30 cellular contexts compared by ENCODE assay signal in genomic region chr6:104126621-104127020, GRCh38.
"Had no signal": no experiment of that assay in that cellular context is flagged by ENCODE, and none has a peak within 500 bp of the region (broad histone marks: within the 10 kb centered on the region; RNA-seq: fewer than 3 reads in every experiment).

No MANE protein-coding gene starts in this region.

- H3K4me3 ChIP-seq: ascending aorta, cardiac muscle cell, MG63, SJSA1 had no signal

- H3K27ac Mint-ChIP-seq: activated B cell treated with CpG ODN at 0.5 μM for 24 hours; activated CD4-positive, alpha-beta T cell treated with anti-CD3 and anti-CD28 coated beads, Interleukin-2, amount 10 ng/mL, durations not matched to agents 24 days and 14 days; activated CD8-positive, alpha-beta memory T cell treated with anti-CD3 and anti-CD28 coated beads, Interleukin-2, amount 10 ng/mL, durations not matched to agents 7 days and 5 days; activated naive CD4-positive, alpha-beta T cell treated with anti-CD3 and anti-CD28 coated beads, Interleukin-2, amount 50 U/mL, for 24 hours; activated T-cell treated with anti-CD3 and anti-CD28 coated beads, Interleukin-2, amount 50 U/mL, for 24 hours; activated T-helper 1 cell treated with anti-CD3 and anti-CD28 coated beads, Interleukin-12 subunit alpha, Interleukin-12 subunit beta, Interleukin-2, Interleukin-4 antibody, amounts not matched to agents 30 ng/mL and 10 ng/mL and 1 ng/mL, durations not matched to agents 14 hours and 24 hours and 36 hours; T-helper 1 cell treated with Interleukin-12 subunit alpha and Interleukin-12 subunit beta and Interleukin-4 antibody, amounts not matched to agents 30 μg/mL and 1 μg/mL, for 36 hours had no signal

- H3K36me3 ChIP-seq: ascending aorta, brain microvascular endothelial cell, cardiac muscle cell, MG63, SJSA1 had no signal

- H3K9me3 ChIP-seq: ascending aorta, MG63, SJSA1 had no signal

- H3K4me1 Mint-ChIP-seq: activated B cell treated with CpG ODN at 0.5 μM for 24 hours; activated CD4-positive, alpha-beta T cell treated with anti-CD3 and anti-CD28 coated beads, Interleukin-2, amount 10 ng/mL, durations not matched to agents 24 days and 14 days; activated CD8-positive, alpha-beta memory T cell treated with anti-CD3 and anti-CD28 coated beads, Interleukin-2, amount 10 ng/mL, durations not matched to agents 7 days and 5 days; activated naive CD4-positive, alpha-beta T cell treated with anti-CD3 and anti-CD28 coated beads, Interleukin-2, amount 50 U/mL, for 24 hours had no signal

- H3K4me1 ChIP-seq: ascending aorta, SJSA1 had no signal

- H3K4me3 Mint-ChIP-seq: activated B cell treated with CpG ODN at 0.5 μM for 24 hours; activated CD4-positive, alpha-beta T cell treated with anti-CD3 and anti-CD28 coated beads, Interleukin-2, amount 10 ng/mL, durations not matched to agents 24 days and 14 days; activated CD8-positive, alpha-beta memory T cell treated with anti-CD3 and anti-CD28 coated beads, Interleukin-2, amount 10 ng/mL, durations not matched to agents 7 days and 5 days; activated naive CD4-positive, alpha-beta T cell treated with anti-CD3 and anti-CD28 coated beads, Interleukin-2, amount 50 U/mL, for 24 hours; activated T-cell treated with anti-CD3 and anti-CD28 coated beads, Interleukin-2, amount 50 U/mL, for 24 hours; activated T-helper 1 cell treated with anti-CD3 and anti-CD28 coated beads, Interleukin-12 subunit alpha, Interleukin-12 subunit beta, Interleukin-2, Interleukin-4 antibody, amounts not matched to agents 30 ng/mL and 10 ng/mL and 1 ng/mL, durations not matched to agents 14 hours and 24 hours and 36 hours; T-helper 1 cell treated with Interleukin-12 subunit alpha and Interleukin-12 subunit beta and Interleukin-4 antibody, amounts not matched to agents 30 μg/mL and 1 μg/mL, for 36 hours had no signal

- H3K36me3 Mint-ChIP-seq: activated CD8-positive, alpha-beta memory T cell treated with anti-CD3 and anti-CD28 coated beads, Interleukin-2, amount 10 ng/mL, durations not matched to agents 7 days and 5 days; activated naive CD4-positive, alpha-beta T cell treated with anti-CD3 and anti-CD28 coated beads, Interleukin-2, amount 50 U/mL, for 24 hours had no signal

- H3K27ac ChIP-seq: ascending aorta, brain microvascular endothelial cell, cardiac muscle cell, SJSA1 had no signal

- ATAC-seq: activated CD8-positive, alpha-beta memory T cell treated with anti-CD3 and anti-CD28 coated beads, Interleukin-2, amount 10 ng/mL, durations not matched to agents 7 days and 5 days; PC-3; SK-N-SH treated with all-trans-retinoic acid at 6 μM for 48 hours had no signal

- H3K27me3 ChIP-seq: ascending aorta, brain microvascular endothelial cell, cardiac muscle cell, MG63, SJSA1 had no signal

- H3K27me3 Mint-ChIP-seq: activated B cell treated with CpG ODN at 0.5 μM for 24 hours; activated CD4-positive, alpha-beta T cell treated with anti-CD3 and anti-CD28 coated beads, Interleukin-2, amount 10 ng/mL, durations not matched to agents 24 days and 14 days; activated CD8-positive, alpha-beta memory T cell treated with anti-CD3 and anti-CD28 coated beads, Interleukin-2, amount 10 ng/mL, durations not matched to agents 7 days and 5 days; activated naive CD4-positive, alpha-beta T cell treated with anti-CD3 and anti-CD28 coated beads, Interleukin-2, amount 50 U/mL, for 24 hours; activated T-cell treated with anti-CD3 and anti-CD28 coated beads, Interleukin-2, amount 50 U/mL, for 24 hours had no signal

- H3K9me3 Mint-ChIP-seq: activated CD4-positive, alpha-beta T cell treated with anti-CD3 and anti-CD28 coated beads, Interleukin-2, amount 10 ng/mL, durations not matched to agents 24 days and 14 days; activated naive CD4-positive, alpha-beta T cell treated with anti-CD3 and anti-CD28 coated beads, Interleukin-2, amount 50 U/mL, for 24 hours; activated T-helper 1 cell treated with anti-CD3 and anti-CD28 coated beads, Interleukin-12 subunit alpha, Interleukin-12 subunit beta, Interleukin-2, Interleukin-4 antibody, amounts not matched to agents 30 ng/mL and 10 ng/mL and 1 ng/mL, durations not matched to agents 14 hours and 24 hours and 36 hours had no signal

- DNase-seq: activated B cell treated with CpG ODN at 0.5 μM for 24 hours; activated CD4-positive, alpha-beta T cell treated with anti-CD3 and anti-CD28 coated beads for 1 hour; activated CD4-positive, alpha-beta T cell treated with anti-CD3 and anti-CD28 coated beads, Interleukin-2, amount 10 ng/mL, durations not matched to agents 24 days and 14 days; activated CD4-positive, alpha-beta T cell treated with anti-CD3 and anti-CD28 coated beads, Interleukin-2, amount 50 U/mL, for 48 hours; activated CD8-positive, alpha-beta memory T cell treated with anti-CD3 and anti-CD28 coated beads, Interleukin-2, amount 10 ng/mL, durations not matched to agents 7 days and 5 days; activated effector memory CD4-positive, alpha-beta T cell treated with Interleukin-2 at 50 U/mL for 16 hours; activated naive CD4-positive, alpha-beta T cell; activated T-cell treated with anti-CD3 and anti-CD28 coated beads, Interleukin-2, amount 50 U/mL, for 24 hours; amniotic stem cell; brain microvascular endothelial cell; MG63; MV-4-11; NCI-H1092 treated with DMSO at 0.1 percent for 48 hours; NCI-H1417 treated with DMSO at 0.1 percent for 48 hours; NCI-H1694 treated with DMSO at 0.1 percent for 48 hours; NCI-H2029 treated with DMSO at 0.1 percent for 48 hours; NCI-H345; NCI-H510A; NCI-H526 treated with DMSO at 0.1 percent for 48 hours; NCI-H82; PC-3; SHP77; SW 1271 had no signal
